In the genomic region with DNA sequence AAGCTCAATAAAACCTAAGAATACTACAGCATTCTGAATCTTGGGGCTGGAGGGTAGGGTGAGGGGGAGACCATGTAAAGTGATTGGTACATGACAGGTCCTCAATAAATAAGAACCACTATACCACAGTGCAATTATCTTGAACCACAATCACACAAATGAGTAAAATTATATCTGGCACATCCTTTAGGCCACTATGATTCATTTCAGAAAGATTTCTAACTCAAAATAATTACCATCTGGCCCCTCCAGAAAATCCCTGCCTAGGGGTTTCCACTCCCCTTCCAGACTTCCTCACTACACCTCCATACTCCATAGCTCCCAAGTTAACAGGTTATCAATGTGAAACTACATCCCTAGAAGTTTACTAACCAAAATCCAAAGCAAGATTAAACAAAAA, we compare ENCODE assay signal across 9 cellular contexts. TPM values are rescaled to one million over a fixed set of nuclear protein-coding genes. Genes with fewer than 3 reads are reported as not detected.
DNase-seq lines count a peak whose midpoint lies in the region; ATAC-seq and TF ChIP-seq lines count a peak whose summit lies in the region.
"Had no signal": no experiment of that assay in that cellular context is flagged by ENCODE, and none has a peak within 500 bp of the region (broad histone marks: within the 10 kb centered on the region; RNA-seq: fewer than 3 reads in every experiment).

No MANE protein-coding gene starts in this region.

- H3K79me2 ChIP-seq in osteoblast (ENCODE audit: insufficient read depth, low read length): peaks cover 90% of the 10 kb centered on the region

- H3K27me3 Mint-ChIP-seq in WTC11 (ENCODE audit: low read depth): no peaks in the 10 kb centered on the region

- no peak overlapping the region for H3K4me3 ChIP-seq in GM06990 (replicated peaks; ENCODE audit: low read depth, low read length)
- no peak overlapping the region for H3K4me3 ChIP-seq in osteoblast (ENCODE audit: insufficient read depth, low read length)

- ATAC-seq in WTC11 (no peak), HG03342 (IDR thresholded peaks at IDR 0.05; ENCODE audit: unreplicated experiment) (no peak), GM19324 (IDR thresholded peaks at IDR 0.05; ENCODE audit: low FRiP score, unreplicated experiment) (no peak)

- TF ChIP-seq CTCF in GM06990 (IDR thresholded peaks at IDR 0.05; ENCODE audit: insufficient read depth, low read length, poor library complexity, severe bottlenecking) (no peak), WTC11 (IDR thresholded peaks at IDR 0.05) (no peak), osteoblast (IDR thresholded peaks at IDR 0.05; ENCODE audit: extremely low read depth, low read depth, low read length) (no peak)

- H3K4me3 Mint-ChIP-seq in WTC11: no peak overlapping the region
- H3K4me3 Mint-ChIP-seq: activated T-helper 1 cell treated with anti-CD3 and anti-CD28 coated beads, Interleukin-12 subunit alpha, Interleukin-12 subunit beta, Interleukin-2, Interleukin-4 antibody, amounts not matched to agents 30 ng/mL and 10 ng/mL and 1 ng/mL, durations not matched to agents 14 hours and 24 hours and 36 hours had no signal

- CTCF ChIA-PET in WTC11 (lab: Charles Lee): no interaction called here

- no peaks in the 10 kb centered on the region for H3K9me3 ChIP-seq in osteoblast (ENCODE audit: low read depth, low read length)

- H3K36me3 Mint-ChIP-seq in WTC11: peaks cover 33% of the 10 kb centered on the region

- H3K27me3 ChIP-seq in GM06990 (replicated peaks; ENCODE audit: control insufficient read depth, insufficient read depth, low read length) (no peaks in the 10 kb centered on the region), osteoblast (ENCODE audit: insufficient read depth, low read length) (no peaks in the 10 kb centered on the region)

- H3K4me1 Mint-ChIP-seq in WTC11: peaks cover 52% of the 10 kb centered on the region

- no peaks in the 10 kb centered on the region for H3K9me3 Mint-ChIP-seq in WTC11
- H3K9me3 Mint-ChIP-seq: activated T-helper 1 cell treated with anti-CD3 and anti-CD28 coated beads, Interleukin-12 subunit alpha, Interleukin-12 subunit beta, Interleukin-2, Interleukin-4 antibody, amounts not matched to agents 30 ng/mL and 10 ng/mL and 1 ng/mL, durations not matched to agents 14 hours and 24 hours and 36 hours had no signal

- peaks cover 14% of the 10 kb centered on the region for H3K4me1 ChIP-seq in osteoblast (ENCODE audit: insufficient read depth, low read length)

- H4K20me1 ChIP-seq in osteoblast (ENCODE audit: insufficient read depth, low read length): peaks cover 61% of the 10 kb centered on the region

- peak; percentile 34 for DNase-seq in GM06990 (ENCODE audit: extremely low read depth, insufficient read length)
- peak; percentile 29 for DNase-seq in HCEC 1CT
- no peak for DNase-seq in WTC11 (ENCODE audit: low spot score)
- peak; percentile 21 for DNase-seq in osteoblast (ENCODE audit: insufficient read length, low spot score, missing footprints)
- no peak for DNase-seq in activated effector memory CD4-positive, alpha-beta T cell treated with anti-CD3 and anti-CD28 coated beads, Interleukin-2, amount 50 U/mL, for 16 hours
- DNase-seq: stimulated activated CD4-positive, alpha-beta T cell treated with anti-CD3 and anti-CD28 coated beads, Interleukin-15, amount 100 ng/mL, for 24 hours had no signal

- H3K27ac Mint-ChIP-seq in WTC11: peak overlapping the region; percentile 59
- H3K27ac Mint-ChIP-seq: activated T-helper 1 cell treated with anti-CD3 and anti-CD28 coated beads, Interleukin-12 subunit alpha, Interleukin-12 subunit beta, Interleukin-2, Interleukin-4 antibody, amounts not matched to agents 30 ng/mL and 10 ng/mL and 1 ng/mL, durations not matched to agents 14 hours and 24 hours and 36 hours had no signal

- no peak overlapping the region for H3K27ac ChIP-seq in osteoblast (ENCODE audit: low read depth, low read length)

- POLR2A ChIA-PET in WTC11 (lab: Charles Lee): no interaction called here

- peak overlapping the region; percentile 27 for H3K4me2 ChIP-seq in osteoblast (ENCODE audit: insufficient read depth, low read length)

- no peak overlapping the region for H2AFZ ChIP-seq in osteoblast (ENCODE audit: low read length)

- peaks cover 2% of the 10 kb centered on the region; the same call in 1 of the 2 replicates for H3K36me3 ChIP-seq in GM06990 (ENCODE audit: control insufficient read depth, insufficient read depth, low read length)
- peaks cover 13% of the 10 kb centered on the region for H3K36me3 ChIP-seq in osteoblast (ENCODE audit: insufficient read depth, low read length)

TF ChIP-seq in WTC11, 78 proteins besides CTCF, POLR2A, EP300 and RAD21:
- TF ChIP-seq, protein P1, sequence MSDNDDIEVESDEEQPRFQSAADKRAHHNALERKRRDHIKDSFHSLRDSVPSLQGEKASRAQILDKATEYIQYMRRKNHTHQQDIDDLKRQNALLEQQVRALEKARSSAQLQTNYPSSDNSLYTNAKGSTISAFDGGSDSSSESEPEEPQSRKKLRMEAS (CRISPR knock-in tag; IDR thresholded peaks at IDR 0.05): no peak
- TF ChIP-seq, protein P2, sequence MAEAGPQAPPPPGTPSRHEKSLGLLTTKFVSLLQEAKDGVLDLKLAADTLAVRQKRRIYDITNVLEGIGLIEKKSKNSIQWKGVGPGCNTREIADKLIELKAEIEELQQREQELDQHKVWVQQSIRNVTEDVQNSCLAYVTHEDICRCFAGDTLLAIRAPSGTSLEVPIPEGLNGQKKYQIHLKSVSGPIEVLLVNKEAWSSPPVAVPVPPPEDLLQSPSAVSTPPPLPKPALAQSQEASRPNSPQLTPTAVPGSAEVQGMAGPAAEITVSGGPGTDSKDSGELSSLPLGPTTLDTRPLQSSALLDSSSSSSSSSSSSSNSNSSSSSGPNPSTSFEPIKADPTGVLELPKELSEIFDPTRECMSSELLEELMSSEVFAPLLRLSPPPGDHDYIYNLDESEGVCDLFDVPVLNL (CRISPR knock-in tag; IDR thresholded peaks at IDR 0.05; ENCODE audit: borderline replicate concordance, low read depth): no peak
- TF ChIP-seq ZNF671 (CRISPR knock-in tag; IDR thresholded peaks at IDR 0.05): no peak
- no peak for TF ChIP-seq CREB1 (CRISPR knock-in tag; IDR thresholded peaks at IDR 0.05)
- TF ChIP-seq, protein P3, sequence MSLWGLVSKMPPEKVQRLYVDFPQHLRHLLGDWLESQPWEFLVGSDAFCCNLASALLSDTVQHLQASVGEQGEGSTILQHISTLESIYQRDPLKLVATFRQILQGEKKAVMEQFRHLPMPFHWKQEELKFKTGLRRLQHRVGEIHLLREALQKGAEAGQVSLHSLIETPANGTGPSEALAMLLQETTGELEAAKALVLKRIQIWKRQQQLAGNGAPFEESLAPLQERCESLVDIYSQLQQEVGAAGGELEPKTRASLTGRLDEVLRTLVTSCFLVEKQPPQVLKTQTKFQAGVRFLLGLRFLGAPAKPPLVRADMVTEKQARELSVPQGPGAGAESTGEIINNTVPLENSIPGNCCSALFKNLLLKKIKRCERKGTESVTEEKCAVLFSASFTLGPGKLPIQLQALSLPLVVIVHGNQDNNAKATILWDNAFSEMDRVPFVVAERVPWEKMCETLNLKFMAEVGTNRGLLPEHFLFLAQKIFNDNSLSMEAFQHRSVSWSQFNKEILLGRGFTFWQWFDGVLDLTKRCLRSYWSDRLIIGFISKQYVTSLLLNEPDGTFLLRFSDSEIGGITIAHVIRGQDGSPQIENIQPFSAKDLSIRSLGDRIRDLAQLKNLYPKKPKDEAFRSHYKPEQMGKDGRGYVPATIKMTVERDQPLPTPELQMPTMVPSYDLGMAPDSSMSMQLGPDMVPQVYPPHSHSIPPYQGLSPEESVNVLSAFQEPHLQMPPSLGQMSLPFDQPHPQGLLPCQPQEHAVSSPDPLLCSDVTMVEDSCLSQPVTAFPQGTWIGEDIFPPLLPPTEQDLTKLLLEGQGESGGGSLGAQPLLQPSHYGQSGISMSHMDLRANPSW (CRISPR knock-in tag; conservative IDR thresholded peaks at IDR 0.05; ENCODE audit: low read depth): no peak
- TF ChIP-seq SMAD3 (CRISPR knock-in tag; IDR thresholded peaks at IDR 0.05; ENCODE audit: borderline replicate concordance): no peak

RNA-seq across cellular contexts. Expression of a gene that starts 19.7 kb away (rescaled TPM):
- total RNA-seq in WTC11 (2021) (81.4 to 90.2 TPM (median 88.6 TPM) in 3 replicates), osteoblast (15.2 and 18.3 TPM in 2 replicates)

Comparison
In these comparisons a context has a peak if more than half of its experiments do, and no peak if none do; other contexts are left out.
1. DNase-seq: peak in GM06990 (single experiment), HCEC 1CT (single experiment) and osteoblast (single experiment); none in WTC11 (single experiment) and activated effector memory CD4-positive, alpha-beta T cell treated with anti-CD3 and anti-CD28 coated beads, Interleukin-2, amount 50 U/mL, for 16 hours (single experiment).